ENCODE assay signal across 10 cellular contexts in the genomic region with DNA sequence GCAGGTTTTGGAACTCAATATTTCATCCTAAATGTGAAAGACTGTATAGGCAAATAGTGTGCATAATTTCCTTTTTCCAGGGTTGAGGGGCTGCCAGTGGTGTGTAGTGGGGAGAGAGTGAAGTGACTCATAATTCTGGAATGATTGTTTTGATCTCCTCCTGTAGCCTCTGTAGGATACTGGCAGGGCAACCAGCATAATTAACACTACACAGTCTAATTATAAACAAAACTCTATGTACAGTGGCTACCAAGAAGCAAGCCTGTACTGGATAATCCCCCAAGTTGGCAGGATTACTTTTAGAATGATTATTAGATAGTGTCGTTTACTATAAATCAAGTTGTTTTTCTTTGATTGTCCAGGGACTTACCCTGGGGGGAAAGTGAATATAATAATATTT. TPM values are rescaled to one million over a fixed set of nuclear protein-coding genes. Genes with fewer than 3 reads are reported as not detected.
A peak's percentile ranks its signal among the peaks of the same experiment; 100 is the strongest.
DNase-seq lines count a peak whose midpoint lies in the region; ATAC-seq and TF ChIP-seq lines count a peak whose summit lies in the region.
"Had no signal": no experiment of that assay in that cellular context is flagged by ENCODE, and none has a peak within 500 bp of the region (broad histone marks: within the 10 kb centered on the region; RNA-seq: fewer than 3 reads in every experiment).

No MANE protein-coding gene starts in this region.

- H3K9me2 ChIP-seq in Karpas-422 (replicated peaks; ENCODE audit: insufficient read depth, low read length): no peaks in the 10 kb centered on the region

- DNase-seq in AG10803 (ENCODE audit: low read depth) (peak; percentile 47), Karpas-422 (no peak), cardiac fibroblast (ENCODE audit: low read depth in 2 of 2) (peak; percentile 57 to 59), MV-4-11 (lab: John Stamatoyannopoulos, UW) (no peak)
- DNase-seq in stimulated activated CD8-positive, alpha-beta memory T cell treated with anti-CD3 and anti-CD28 coated beads, Interleukin-4, amount 100 ng/mL, for 48 hours: no peak
- DNase-seq: Peyer's patch had no signal

- WGBS in mesodermal cell (ENCODE audit: insufficient coverage in 2 of 2), 2 experiments: 100% methylated on average over 1 of the region's 1 CpG; no CpG with 5 or more reads in 1 of the 2 experiments

- ATAC-seq in GM18858 (IDR thresholded peaks at IDR 0.05; ENCODE audit: unreplicated experiment) (no peak), GM19397 (IDR thresholded peaks at IDR 0.05; ENCODE audit: unreplicated experiment) (no peak)

- H3K36me3 ChIP-seq in Karpas-422 (ENCODE audit: insufficient read depth, low read length) (no peaks in the 10 kb centered on the region), mesodermal cell (ENCODE audit: control insufficient read depth, insufficient read depth, low read length) (no peaks in the 10 kb centered on the region)
- H3K36me3 ChIP-seq: Peyer's patch had no signal

- H3K4me3 ChIP-seq in AG10803 (ENCODE audit: low read length) (no peak overlapping the region), Karpas-422 (ENCODE audit: low read length) (peak overlapping the region; percentile 12; the same call in 1 of the 2 replicates), cardiac fibroblast (replicated peaks in 1 of 2; ENCODE audit: low read depth in 2 of 2, low read length in 2 of 2) (no peak overlapping the region), mesodermal cell (ENCODE audit: extremely low read depth, insufficient read depth, low read length, poor library complexity, severe bottlenecking) (no peak overlapping the region)
- H3K4me3 ChIP-seq: Peyer's patch had no signal

- H3K9ac ChIP-seq in Karpas-422 (ENCODE audit: low read length): peak overlapping the region; percentile 31

- H3K27me3 ChIP-seq in Karpas-422 (ENCODE audit: low read length): no peaks in the 10 kb centered on the region
- H3K27me3 ChIP-seq: Peyer's patch had no signal

- no peak for TF ChIP-seq CTCF in AG10803 (conservative IDR thresholded peaks at IDR 0.05; ENCODE audit: low read length)
- no peak for TF ChIP-seq CTCF in cardiac fibroblast (IDR thresholded peaks at IDR 0.05; ENCODE audit: low read depth, low read length)

- H3K4me1 ChIP-seq in Karpas-422 (ENCODE audit: low read length) (peaks cover 65% of the 10 kb centered on the region), mesodermal cell (ENCODE audit: control insufficient read depth, insufficient read depth, low read length, poor library complexity, severe bottlenecking) (peaks cover 25% of the 10 kb centered on the region)

- H3K27ac ChIP-seq in Karpas-422 (ENCODE audit: low read length): peak overlapping the region; percentile 63
- H3K27ac ChIP-seq in mesodermal cell (ENCODE audit: low read depth, low read length, severe bottlenecking): peak overlapping the region; percentile 78
- H3K27ac ChIP-seq: HL-60 had no signal

- H3K79me2 ChIP-seq in Karpas-422 (ENCODE audit: low read length): peaks cover 97% of the 10 kb centered on the region

- peak overlapping the region; percentile 49 for H3K4me2 ChIP-seq in Karpas-422 (ENCODE audit: low read depth, low read length, poor library complexity, severe bottlenecking)

- no peaks in the 10 kb centered on the region for H3K9me3 ChIP-seq in Karpas-422 (ENCODE audit: low read length)
- H3K9me3 ChIP-seq in mesodermal cell (ENCODE audit: control insufficient read depth, low read length): no peaks in the 10 kb centered on the region
- H3K9me3 ChIP-seq: Peyer's patch had no signal

- H2AFZ ChIP-seq in Karpas-422 (ENCODE audit: low read length): no peak overlapping the region

- H4K20me1 ChIP-seq in Karpas-422 (ENCODE audit: insufficient read depth, low read depth, low read length): no peaks in the 10 kb centered on the region

RNA-seq across cellular contexts. Expression of gene LNPEP, which starts 32.2 kb away (rescaled TPM):
- total RNA-seq in Karpas-422 (2014; rRNA removed; shearing (Covaris generic); ENCODE audit: low replicate concordance): 38.2 and 92.3 TPM in 2 replicates
- polyA plus RNA-seq in mesodermal cell (2013, experiment 1 of 2): 8.4 TPM
- 8.2 TPM for polyA plus RNA-seq in mesodermal cell (2013, experiment 2 of 2)

Comparison
In these comparisons a context has a peak if more than half of its experiments do, and no peak if none do; other contexts are left out.
1. DNase-seq: peak in AG10803 (single experiment) and cardiac fibroblast (2 of 2); none in Karpas-422 (single experiment), stimulated activated CD8-positive, alpha-beta memory T cell treated with anti-CD3 and anti-CD28 coated beads, Interleukin-4, amount 100 ng/mL, for 48 hours (single experiment) and MV-4-11 (single experiment).